8 cellular contexts compared by ENCODE assay signal in genomic region chr14:92105845-92106094, GRCh38. TPM values are rescaled to one million over a fixed set of nuclear protein-coding genes. Genes with fewer than 3 reads are reported as not detected.
DNase-seq lines count a peak whose midpoint lies in the region; ATAC-seq and TF ChIP-seq lines count a peak whose summit lies in the region.

No MANE protein-coding gene starts in this region.

- H3K4me1 ChIP-seq in OCI-LY1 (ENCODE audit: insufficient read depth, low read length, severe bottlenecking) (peaks cover 54% of the 10 kb centered on the region), left lung (peaks cover 16 to 40% of the 10 kb centered on the region in 2 donors), testis (peaks cover 11% of the 10 kb centered on the region)

- H3K9me2 ChIP-seq in OCI-LY1 (ENCODE audit: low read depth, low read length), result no peaks in the 10 kb centered on the region

- ATAC-seq in HG02840 (IDR thresholded peaks at IDR 0.05; ENCODE audit: low FRiP score, unreplicated experiment) (peak; percentile 8), left lung (peak; percentile 40)
- ATAC-seq in central memory CD8-positive, alpha-beta T cell (replicated peaks; ENCODE audit: extremely low read depth, poor library complexity, severe bottlenecking), result no peak

- H3K36me3 Mint-ChIP-seq in central memory CD8-positive, alpha-beta T cell (ENCODE audit: insufficient read depth), result peaks cover 8% of the 10 kb centered on the region

- H3K27ac Mint-ChIP-seq in central memory CD8-positive, alpha-beta T cell (ENCODE audit: low read depth), result peak overlapping the region; percentile 92

- H3K27ac ChIP-seq in OCI-LY1 (ENCODE audit: low read depth, low read length, poor library complexity, severe bottlenecking) (peak overlapping the region; percentile 4), left lung (peak overlapping the region; percentile 96), testis (peak overlapping the region; percentile 96 to 99)

- H3K36me3 ChIP-seq in OCI-LY1 (ENCODE audit: insufficient read depth, low read length) (no peaks in the 10 kb centered on the region), left lung (no peaks in the 10 kb centered on the region), testis (ENCODE audit: low read depth, missing control alignments) (no peaks in the 10 kb centered on the region)

- peak overlapping the region; percentile 83 for H3K4me2 ChIP-seq in OCI-LY1 (ENCODE audit: low read length)

- no peaks in the 10 kb centered on the region for H3K27me3 Mint-ChIP-seq in central memory CD8-positive, alpha-beta T cell

- peak in 2 of 3 donors; percentile 6 to 9 for DNase-seq in stimulated activated CD4-positive, alpha-beta T cell treated with anti-CD3 and anti-CD28 coated beads, Interleukin-12 subunit alpha, Interleukin-12 subunit beta, amount 100 ng/mL, for 48 hours (ENCODE audit: low read depth in 2 of 3, low spot score in 1 of 3)
- no peak for DNase-seq in stimulated activated CD4-positive, alpha-beta T cell treated with anti-CD3 and anti-CD28 coated beads, Interleukin-12 subunit alpha, Interleukin-12 subunit beta, amount 100 ng/mL, for 4 hours
- no peak for DNase-seq in central memory CD8-positive, alpha-beta T cell (ENCODE audit: low spot score in 2 of 2)
- peak in 1 of 2 donors; percentile 60 for DNase-seq in left lung
- DNase-seq in testis, result peak; percentile 63
- DNase-seq in COLO829 (ENCODE audit: low spot score), result no peak

- H3K4me3 Mint-ChIP-seq in central memory CD8-positive, alpha-beta T cell, result peak overlapping the region; percentile 92

- TF ChIP-seq POLR2A in testis (IDR thresholded peaks at IDR 0.05), result no peak

- no peak overlapping the region for H2AFZ ChIP-seq in OCI-LY1 (ENCODE audit: low read length)

- 0% methylated on average over 12 of the region's 12 CpGs for WGBS in testis, 2 donors

- peak overlapping the region; percentile 87 for H3K4me3 ChIP-seq in OCI-LY1 (ENCODE audit: low read depth, low read length, poor library complexity, severe bottlenecking)
- H3K4me3 ChIP-seq in left lung, result peak overlapping the region; percentile 82 to 98
- H3K4me3 ChIP-seq in testis, result peak overlapping the region; percentile 86 to 93

- no peaks in the 10 kb centered on the region for H3F3A ChIP-seq in OCI-LY1 (ENCODE audit: insufficient read depth, low read length)

- peaks cover 31% of the 10 kb centered on the region for H3K4me1 Mint-ChIP-seq in central memory CD8-positive, alpha-beta T cell

- H3K79me2 ChIP-seq in OCI-LY1 (ENCODE audit: insufficient read depth, low read length), result peaks cover 30% of the 10 kb centered on the region

- H3K9me3 Mint-ChIP-seq in central memory CD8-positive, alpha-beta T cell, result no peaks in the 10 kb centered on the region

- H3K9ac ChIP-seq in OCI-LY1 (ENCODE audit: low read length), result peak overlapping the region; percentile 87

- no peaks in the 10 kb centered on the region for H4K20me1 ChIP-seq in OCI-LY1 (ENCODE audit: insufficient read depth, low read length)

- no peaks in the 10 kb centered on the region for H3K27me3 ChIP-seq in OCI-LY1 (ENCODE audit: insufficient read depth, low read length)
- no peaks in the 10 kb centered on the region for H3K27me3 ChIP-seq in left lung
- no peaks in the 10 kb centered on the region for H3K27me3 ChIP-seq in testis

- H3K9me3 ChIP-seq in OCI-LY1 (ENCODE audit: low read length), result no peaks in the 10 kb centered on the region
- no peaks in the 10 kb centered on the region for H3K9me3 ChIP-seq in left lung
- H3K9me3 ChIP-seq in testis, result no peaks in the 10 kb centered on the region

- intact Hi-C loops in left lung (cut with DNase I), result no loop called here
- intact Hi-C loops in testis (cut with DNase I; ENCODE audit: low total_unique reads), result no loop called here

- no peak for TF ChIP-seq CTCF in OCI-LY1 (IDR thresholded peaks at IDR 0.05; ENCODE audit: low read length)
- no peak for TF ChIP-seq CTCF in left lung (IDR thresholded peaks at IDR 0.05)
- no peak for TF ChIP-seq CTCF in testis (IDR thresholded peaks at IDR 0.05)

RNA-seq across cellular contexts. Expression of gene ATXN3, which starts 0.6 kb away (rescaled TPM):
- total RNA-seq in left lung (10 to 100 TPM; 28.5 to 35.4 TPM), testis (10 to 100 TPM; 35.0 to 43.8 TPM)
- polyA plus RNA-seq in testis (ENCODE audit: insufficient read depth, low read depth, low replicate concordance), result 22.9 TPM

RNA-seq across cellular contexts. Expression of gene NDUFB1, which starts 15.7 kb away (rescaled TPM):
- 100 to 1,000 TPM; 103 to 117 TPM for total RNA-seq in left lung
- total RNA-seq in testis, result 100 to 1,000 TPM; 151 to 169 TPM
- polyA plus RNA-seq in testis (ENCODE audit: insufficient read depth, low read depth, low replicate concordance), result 182 TPM

RNA-seq across cellular contexts. Expression of gene CPSF2, which starts 16.0 kb away (rescaled TPM):
- total RNA-seq in left lung (10 to 100 TPM; 51.8 to 64.6 TPM), testis (10 to 100 TPM; 49.2 to 56.1 TPM)
- polyA plus RNA-seq in testis (ENCODE audit: insufficient read depth, low read depth, low replicate concordance), result 66.1 TPM

Comparison
In these comparisons a context has a peak if more than half of its experiments do, and no peak if none do; other contexts are left out.
1. DNase-seq: peak in stimulated activated CD4-positive, alpha-beta T cell treated with anti-CD3 and anti-CD28 coated beads, Interleukin-12 subunit alpha, Interleukin-12 subunit beta, amount 100 ng/mL, for 48 hours (2 of 3) and testis (single experiment); none in stimulated activated CD4-positive, alpha-beta T cell treated with anti-CD3 and anti-CD28 coated beads, Interleukin-12 subunit alpha, Interleukin-12 subunit beta, amount 100 ng/mL, for 4 hours (single experiment), central memory CD8-positive, alpha-beta T cell (0 of 2) and COLO829 (single experiment).
2. H3K27ac ChIP-seq: peak in every context shown above with its lines; median percentile 98 in testis; 96 in left lung; 4 in OCI-LY1.
3. Peak in every context shown above with its lines, with median percentiles within 50 percentile points of each other: H3K4me3 ChIP-seq.